ENCODE assay signal across 17 cellular contexts in the genomic region with DNA sequence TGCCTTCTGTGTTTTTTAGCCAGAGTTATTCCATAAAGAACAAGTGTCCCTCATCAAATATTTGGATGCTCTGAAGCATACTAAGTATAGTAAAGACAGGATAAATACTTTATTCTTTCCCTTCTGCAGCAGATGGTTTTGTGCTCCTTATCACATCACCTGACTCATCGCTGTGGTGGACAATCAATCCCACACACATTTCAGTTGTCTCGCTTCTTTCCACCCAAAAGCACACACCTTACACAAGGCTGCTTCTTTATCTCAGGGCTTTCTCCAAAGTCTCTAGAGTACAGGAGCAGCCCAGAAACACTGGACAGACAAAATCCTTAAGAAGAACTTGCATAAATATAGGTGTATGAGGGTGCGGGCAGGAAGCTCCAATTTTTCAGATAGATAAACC. TPM values are rescaled to one million over a fixed set of nuclear protein-coding genes. Genes with fewer than 3 reads are reported as not detected.
"Had no signal": no experiment of that assay in that cellular context is flagged by ENCODE, and none has a peak within 500 bp of the region (broad histone marks: within the 10 kb centered on the region; RNA-seq: fewer than 3 reads in every experiment).

No MANE protein-coding gene starts in this region.

- H3K27ac ChIP-seq: esophagus squamous epithelium, foreskin keratinocyte, tibial nerve had no signal

- H3K4me1 ChIP-seq: esophagus squamous epithelium, tibial nerve had no signal

- H3K36me3 ChIP-seq: esophagus squamous epithelium, tibial nerve had no signal

- DNase-seq: activated B cell treated with CpG ODN at 0.5 μM for 24 hours; activated CD4-positive, alpha-beta T cell treated with anti-CD3 and anti-CD28 coated beads, Interleukin-2, amount 50 U/mL, for 1 hour; activated naive CD4-positive, alpha-beta T cell treated with anti-CD3 and anti-CD28 coated beads, Interleukin-2, amount 10 ng/mL, durations not matched to agents 7 days and 5 days; activated T-cell treated with anti-CD3 and anti-CD28 coated beads for 4 hours; amygdala; esophagus squamous epithelium; foreskin keratinocyte; mammary epithelial cell; mucosa of descending colon; naive thymus-derived CD8-positive, alpha-beta T cell; nucleus accumbens; right cardiac atrium; T-cell had no signal

- H3K4me3 ChIP-seq: esophagus squamous epithelium, mucosa of descending colon, smooth muscle cell, tibial nerve had no signal

- FAIRE-seq: bronchial epithelial cell, islet of Langerhans had no signal

- H3K4me2 ChIP-seq: smooth muscle cell had no signal

- H3K9me3 ChIP-seq: esophagus squamous epithelium, mucosa of descending colon, tibial nerve had no signal

- ATAC-seq: foreskin keratinocyte; mucosa of descending colon; naive thymus-derived CD8-positive, alpha-beta T cell; right cardiac atrium; T-cell had no signal

- H3K27me3 ChIP-seq: foreskin keratinocyte, tibial nerve had no signal

RNA-seq across cellular contexts. Expression of a gene that starts 43.4 kb away (rescaled TPM):
- total RNA-seq: naive thymus-derived CD8-positive, alpha-beta T cell had no signal
